In the genomic region with DNA sequence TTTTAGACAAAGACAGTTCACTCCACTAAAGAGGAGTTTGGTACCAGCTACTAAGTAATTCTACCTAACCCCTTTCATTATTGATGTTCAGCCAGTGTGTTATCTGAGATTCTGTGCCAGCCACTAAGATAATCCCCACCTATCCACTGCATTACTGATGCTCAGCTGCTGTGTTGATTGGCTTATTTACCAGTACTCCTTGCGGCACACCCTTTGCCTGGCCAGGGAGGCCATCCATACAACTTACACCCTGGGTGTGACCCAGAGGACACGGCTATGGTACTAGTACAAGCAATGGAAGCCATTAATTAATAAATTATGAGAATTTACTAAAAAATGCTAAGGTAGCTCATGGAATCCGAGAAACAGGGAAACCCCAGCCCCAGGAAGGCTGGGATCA, we compare ENCODE assay signal across 19 cellular contexts.
DNase-seq lines count a peak whose midpoint lies in the region; TF ChIP-seq lines count a peak whose summit lies in the region.
"Had no signal": no experiment of that assay in that cellular context is flagged by ENCODE, and none has a peak within 500 bp of the region (broad histone marks: within the 10 kb centered on the region; RNA-seq: fewer than 3 reads in every experiment).

No MANE protein-coding gene starts in this region.

- H3K4me1 ChIP-seq in H9 (ENCODE audit: insufficient read depth, low read length): no peaks in the 10 kb centered on the region

- WGBS in H9 (ENCODE audit: extremely low coverage, insufficient read length, low lambda C conversion rate): no CpG with 5 or more reads among the region's 3 CpGs

- peaks cover 3% of the 10 kb centered on the region; the same call in 1 of the 2 replicates for H3K27me3 Mint-ChIP-seq in H9 (ENCODE audit: low read depth)
- no peaks in the 10 kb centered on the region for H3K27me3 Mint-ChIP-seq in progenitor cell of endocrine pancreas

- H2BK120ac ChIP-seq in H9 (ENCODE audit: low read depth, low read length, poor library complexity, severe bottlenecking): no peak overlapping the region

- H3K9me3 ChIP-seq in H9 (ENCODE audit: control insufficient read depth, low read depth, low read length): no peaks in the 10 kb centered on the region

- H2BK20ac ChIP-seq in H9 (ENCODE audit: low read depth, low read length, poor library complexity, severe bottlenecking): no peak overlapping the region

- H4K5ac ChIP-seq in H9 (ENCODE audit: insufficient read length, low read depth, low read length): no peak overlapping the region

- H3K27me3 ChIP-seq in H9 (ENCODE audit: insufficient read depth, low read length): no peaks in the 10 kb centered on the region

- CTCF ChIA-PET in RWPE1 (lab: Yijun Ruan, JAX): interaction anchor here (0.7 kb wide), 1 partner anchor 1699 kb away, joined by 3 read pairs; no protein-coding TSS in a partner anchor

- peaks cover 2 to 5% (median 3%) of the 10 kb centered on the region in 3 experiments; a peak in 3 of 7 replicates for H3K36me3 Mint-ChIP-seq in H9 (ENCODE audit: insufficient read depth in 1 of 3, low read depth in 3 of 3)
- H3K36me3 Mint-ChIP-seq in progenitor cell of endocrine pancreas (ENCODE audit: insufficient read depth): no peaks in the 10 kb centered on the region
- H3K36me3 Mint-ChIP-seq: CD4-positive, alpha-beta memory T cell had no signal

- H4K8ac ChIP-seq in H9 (replicated peaks; ENCODE audit: insufficient read length, low read depth, low read length): no peak overlapping the region

- H3K14ac ChIP-seq in H9 (ENCODE audit: insufficient read depth, low read length): no peak overlapping the region

- H3K9me3 Mint-ChIP-seq in H9 (peaks cover 0 to 4% of the 10 kb centered on the region in 2 experiments; a peak in 2 of 5 replicates), progenitor cell of endocrine pancreas (ENCODE audit: low read depth) (peaks cover 4% of the 10 kb centered on the region)

- no peak overlapping the region for H2AK5ac ChIP-seq in H9 (ENCODE audit: insufficient read length, low read length)

- H3K23me2 ChIP-seq in H9 (ENCODE audit: insufficient read length, low read depth, low read length, poor library complexity, severe bottlenecking): no peaks in the 10 kb centered on the region

- H3K4me2 ChIP-seq in H9 (ENCODE audit: insufficient read depth, insufficient read length, low read length): peak overlapping the region; percentile 56

- H2AFZ ChIP-seq in H9 (ENCODE audit: low read length): no peak overlapping the region

- peak overlapping the region; percentile 86 to 90; a peak in 4 of 5 replicates for H3K4me3 Mint-ChIP-seq in H9
- H3K4me3 Mint-ChIP-seq in progenitor cell of endocrine pancreas (ENCODE audit: low read depth): peak overlapping the region; percentile 83

- H3T11ph ChIP-seq in H9 (ENCODE audit: low read length): no peak overlapping the region

- H3K23ac ChIP-seq in H9 (ENCODE audit: insufficient read length, low read depth, low read length): no peak overlapping the region

- POLR2A ChIA-PET in RWPE1 (lab: Yijun Ruan, JAX; ENCODE audit: low non-redundant PET): no interaction called here

- no peak overlapping the region for H2BK12ac ChIP-seq in H9 (ENCODE audit: insufficient read length, low read depth, low read length)

- H3K9ac ChIP-seq in H9 (ENCODE audit: extremely low read depth, insufficient read length, low read length): no peak overlapping the region

- H3K79me1 ChIP-seq in H9 (ENCODE audit: insufficient read depth, low read depth, low read length, poor library complexity, severe bottlenecking): no peaks in the 10 kb centered on the region

- no peak for DNase-seq in H9
- peak; percentile 26 for DNase-seq in coronary artery (ENCODE audit: low spot score)
- DNase-seq in iPS-NIHi11 (ENCODE audit: low spot score): peak; percentile 33
- no peak for DNase-seq in progenitor cell of endocrine pancreas (ENCODE audit: low spot score, unreplicated experiment)
- DNase-seq in SIG-M5 treated with dmso at 0.1 percent for 504 hours (lab: John Stamatoyannopoulos, UW; ENCODE audit: unreplicated experiment): no peak
- DNase-seq in HUDEP-2 (lab: John Stamatoyannopoulos, UW; ENCODE audit: unreplicated experiment in 76 of 76): no peak
- no peak for DNase-seq in RWPE1 (ENCODE audit: low spot score)
- DNase-seq: CD4-positive, alpha-beta memory T cell; DMS79 treated with DMSO at 0.1 percent for 48 hours; GDM1; GOT3; IMR-90; Kasumi-1; NCI-H1105 treated with DMSO at 0.1 percent for 48 hours; NCI-H187; NCI-H2171; NCI-H446 treated with DMSO at 0.1 percent for 48 hours; OCI-M1; RPMI8226 had no signal

- H2BK5ac ChIP-seq in H9 (ENCODE audit: insufficient read length, low read length): no peak overlapping the region

- TF ChIP-seq CTCF in H9 (conservative IDR thresholded peaks at IDR 0.05) (no peak), coronary artery (IDR thresholded peaks at IDR 0.05) (no peak), progenitor cell of endocrine pancreas (IDR thresholded peaks at IDR 0.05; ENCODE audit: unreplicated experiment) (no peak), RWPE1 (conservative IDR thresholded peaks at IDR 0.05; ENCODE audit: low read depth) (no peak)

- H3K4me3 ChIP-seq in coronary artery: no peak overlapping the region

- no peak overlapping the region for H2BK15ac ChIP-seq in H9 (ENCODE audit: low read depth, low read length)

- H3K27ac ChIP-seq in H9 (ENCODE audit: insufficient read length, low read depth, low read length): no peak overlapping the region
- H3K27ac ChIP-seq in coronary artery: no peak overlapping the region
- no peak overlapping the region for H3K27ac ChIP-seq in RWPE1

- H4K91ac ChIP-seq in H9 (ENCODE audit: insufficient read length, low read depth, low read length): no peak overlapping the region

- no peak overlapping the region for H3K56ac ChIP-seq in H9 (ENCODE audit: insufficient read length, low read depth, low read length)

- no peak overlapping the region for H3K18ac ChIP-seq in H9 (ENCODE audit: insufficient read length, low read depth, low read length)

- H3K4ac ChIP-seq in H9 (ENCODE audit: low read depth, low read length): no peak overlapping the region

- H3K79me2 ChIP-seq in H9 (ENCODE audit: insufficient read depth, low read length): no peaks in the 10 kb centered on the region

- H3K4me1 Mint-ChIP-seq in H9 (peaks cover 3 to 17% of the 10 kb centered on the region in 2 experiments; a peak in 3 of 4 replicates), progenitor cell of endocrine pancreas (ENCODE audit: low read depth) (peaks cover 17% of the 10 kb centered on the region)
- H3K4me1 Mint-ChIP-seq: CD4-positive, alpha-beta memory T cell had no signal

- no peak overlapping the region for H3K27ac Mint-ChIP-seq in H9
- no peak overlapping the region for H3K27ac Mint-ChIP-seq in progenitor cell of endocrine pancreas
- H3K27ac Mint-ChIP-seq: CD4-positive, alpha-beta memory T cell had no signal

- peaks cover 3% of the 10 kb centered on the region for H4K20me1 ChIP-seq in H9 (ENCODE audit: control insufficient read depth, insufficient read depth, insufficient read length)

Comparison
In these comparisons a context has a peak if more than half of its experiments do, and no peak if none do; other contexts are left out.
1. DNase-seq: peak in coronary artery (single experiment) and iPS-NIHi11 (single experiment); none in H9 (single experiment), progenitor cell of endocrine pancreas (single experiment), SIG-M5 treated with dmso at 0.1 percent for 504 hours (single experiment), HUDEP-2 (0 of 76) and RWPE1 (single experiment).